ENCODE assay signal across 27 cellular contexts in genomic region chr1:91714867-91715381, GRCh38.
A peak's percentile ranks its signal among the peaks of the same experiment; 100 is the strongest.
DNase-seq lines count a peak whose midpoint lies in the region; ATAC-seq, FAIRE-seq and TF ChIP-seq lines count a peak whose summit lies in the region.
"Had no signal": no experiment of that assay in that cellular context is flagged by ENCODE, and none has a peak within 500 bp of the region (broad histone marks: within the 10 kb centered on the region; RNA-seq: fewer than 3 reads in every experiment).

No MANE protein-coding gene starts in this region.

- no peak overlapping the region for H2BK120ac ChIP-seq in mesenchymal stem cell (ENCODE audit: low read depth, low read length)

- H2BK15ac ChIP-seq in mesenchymal stem cell (ENCODE audit: low read depth, poor library complexity, severe bottlenecking): no peak overlapping the region

- H3K4me1 ChIP-seq in GM23338 (ENCODE audit: insufficient read depth): no peaks in the 10 kb centered on the region
- H3K4me1 ChIP-seq in K562 (replicated peaks in 1 of 2; ENCODE audit: control insufficient read depth in 2 of 2, insufficient read depth in 2 of 2, low read length in 2 of 2): peaks cover 4 to 60% of the 10 kb centered on the region in 2 experiments; a peak in 4 of 5 replicates
- H3K4me1 ChIP-seq in mesenchymal stem cell (ENCODE audit: control insufficient read depth, insufficient read depth, low read depth, low read length): peaks cover 2% of the 10 kb centered on the region
- H3K4me1 ChIP-seq in stomach smooth muscle (ENCODE audit: control insufficient read depth, insufficient read depth, low read length): peaks cover 24% of the 10 kb centered on the region

- H2AFZ ChIP-seq in GM23338 (no peak overlapping the region), K562 (ENCODE audit: low read depth, low read length) (peak overlapping the region; percentile 68), mesenchymal stem cell (ENCODE audit: low read depth, low read length) (no peak overlapping the region)

- no peak overlapping the region for H3K23ac ChIP-seq in mesenchymal stem cell (ENCODE audit: low read length in 2 of 2)

- H3K9me1 ChIP-seq in K562 (ENCODE audit: control insufficient read depth, insufficient read depth, low read length): no peaks in the 10 kb centered on the region

- no peak for TF ChIP-seq CTCF in GM23338 (conservative IDR thresholded peaks at IDR 0.05; ENCODE audit: low read depth in 2 of 2)
- no peak for TF ChIP-seq CTCF in K562 (IDR thresholded peaks at IDR 0.05 in 2 of 3, conservative IDR thresholded peaks at IDR 0.05 in 1 of 3; ENCODE audit: insufficient read depth in 2 of 3, low read depth in 1 of 3, low read length in 3 of 3)

- no peak overlapping the region for H3K4me3 Mint-ChIP-seq in GM23338
- H3K4me3 Mint-ChIP-seq: CD4-positive, alpha-beta T cell; IgD-negative memory B cell had no signal

- in situ Hi-C loops in K562 (cut with MboI): no loop called here

- H3K9me3 ChIP-seq in K562 (replicated peaks; ENCODE audit: control insufficient read depth, insufficient read depth, low read depth, low read length): no peaks in the 10 kb centered on the region
- H3K9me3 ChIP-seq in mesenchymal stem cell (ENCODE audit: control insufficient read depth, low read length): no peaks in the 10 kb centered on the region
- H3K9me3 ChIP-seq in stomach smooth muscle (ENCODE audit: control insufficient read depth in 2 of 2, low read length in 2 of 2): no peaks in the 10 kb centered on the region
- H3K9me3 ChIP-seq: SJSA1 had no signal

- H3K14ac ChIP-seq in mesenchymal stem cell (ENCODE audit: low read length in 2 of 2): no peak overlapping the region

- no peak overlapping the region for H2BK12ac ChIP-seq in mesenchymal stem cell (ENCODE audit: low read length in 2 of 2)

- no peak overlapping the region for H3K4ac ChIP-seq in mesenchymal stem cell (ENCODE audit: low read depth in 1 of 2, low read length in 2 of 2)

- ATAC-seq in GM23338 (no peak), K562 (peak; percentile 33)
- ATAC-seq: Right ventricle myocardium inferior had no signal

- 0 out of 4 replicates have a peak, but pooled peaks of 1 of the 2 experiments have one; percentile 10 for TF ChIP-seq RAD21 in K562 (CRISPR knock-in tag; conservative IDR thresholded peaks at IDR 0.05 in 1 of 2, IDR thresholded peaks at IDR 0.05 in 1 of 2)

- H3K79me2 ChIP-seq in GM23338 (replicated peaks; ENCODE audit: insufficient read depth) (no peaks in the 10 kb centered on the region), K562 (ENCODE audit: control insufficient read depth, insufficient read depth, low read length) (no peaks in the 10 kb centered on the region)

- H4K91ac ChIP-seq in mesenchymal stem cell (ENCODE audit: low read length): no peak overlapping the region

- no peaks in the 10 kb centered on the region for H3F3A ChIP-seq in GM23338 (replicated peaks; ENCODE audit: low read depth)

- no peak overlapping the region for H3K4me2 ChIP-seq in GM23338
- peak overlapping the region; percentile 42 for H3K4me2 ChIP-seq in K562 (ENCODE audit: insufficient read depth, low read length)
- no peak overlapping the region for H3K4me2 ChIP-seq in mesenchymal stem cell (ENCODE audit: low read length, poor library complexity, severe bottlenecking)

- peak; percentile 59; the same call in 1 of the 2 replicates for TF ChIP-seq EP300 in K562 (IDR thresholded peaks at IDR 0.05; ENCODE audit: low read length)

- no TSS peak for BruUV-seq in K562 (replicated peaks; lab: Mats Ljungman, UMichigan)

- H3K9me2 ChIP-seq in GM23338 (ENCODE audit: insufficient read depth): 0 out of 2 replicates have a peak, but pooled peaks cover 4% of the 10 kb centered on the region

- H3K27ac ChIP-seq in GM23338 (ENCODE audit: low read depth) (no peak overlapping the region), K562 (ENCODE audit: extremely low read depth, low read depth, low read length) (peak overlapping the region; percentile 39), mesenchymal stem cell (ENCODE audit: low read length, poor library complexity, severe bottlenecking) (no peak overlapping the region), stomach smooth muscle (ENCODE audit: low read length) (peak overlapping the region; percentile 58)
- H3K27ac ChIP-seq: SJSA1 had no signal

- no peaks in the 10 kb centered on the region for H3K79me1 ChIP-seq in mesenchymal stem cell (replicated peaks; ENCODE audit: low read length, poor library complexity, severe bottlenecking)

- H3K18ac ChIP-seq in mesenchymal stem cell (ENCODE audit: low read depth in 1 of 2, low read length in 2 of 2): no peak overlapping the region

- no peak for TF ChIP-seq POLR2A in K562 (conservative IDR thresholded peaks at IDR 0.05)

- H4K8ac ChIP-seq in mesenchymal stem cell (ENCODE audit: low read length): no peak overlapping the region

- H4K20me1 ChIP-seq in GM23338 (replicated peaks; ENCODE audit: insufficient read depth): no peaks in the 10 kb centered on the region
- no peaks in the 10 kb centered on the region for H4K20me1 ChIP-seq in K562 (replicated peaks; ENCODE audit: control insufficient read depth, insufficient read depth, low read length)

- no peak overlapping the region for H2BK5ac ChIP-seq in mesenchymal stem cell (ENCODE audit: low read depth, low read length, poor library complexity, severe bottlenecking)

- POLR2A ChIA-PET in K562 (lab: Yijun Ruan, JAX): no interaction called here

- no peaks in the 10 kb centered on the region for H3K36me3 Mint-ChIP-seq in GM23338 (ENCODE audit: low read depth)
- H3K36me3 Mint-ChIP-seq: IgD-negative memory B cell had no signal

- H3K9ac ChIP-seq in K562 (ENCODE audit: insufficient read depth in 1 of 2, low read depth in 2 of 2, low read length in 2 of 2) (no peak overlapping the region; a peak in 2 of 4 replicates), mesenchymal stem cell (ENCODE audit: low read length) (peak overlapping the region; percentile 93), stomach smooth muscle (ENCODE audit: low read length in 2 of 2) (no peak overlapping the region)

- CTCF ChIA-PET in K562 (lab: Yijun Ruan, JAX; ENCODE audit: low intra/inter-chr PET ratio): no interaction called here

- H3K27me3 ChIP-seq in GM23338 (ENCODE audit: insufficient read depth): no peaks in the 10 kb centered on the region
- no peaks in the 10 kb centered on the region; a peak in 1 of 5 replicates for H3K27me3 ChIP-seq in K562 (ENCODE audit: control insufficient read depth in 2 of 2, insufficient read depth in 2 of 2, low read length in 2 of 2)
- no peaks in the 10 kb centered on the region for H3K27me3 ChIP-seq in mesenchymal stem cell (ENCODE audit: control insufficient read depth in 1 of 2, insufficient read depth in 1 of 2, low read length in 2 of 2)
- no peaks in the 10 kb centered on the region for H3K27me3 ChIP-seq in stomach smooth muscle (ENCODE audit: control insufficient read depth in 1 of 2, insufficient read depth in 2 of 2, low read length in 2 of 2)
- H3K27me3 ChIP-seq: SJSA1 had no signal

- no peak overlapping the region for H2AK5ac ChIP-seq in mesenchymal stem cell (ENCODE audit: low read length, severe bottlenecking)

- H3K36me3 ChIP-seq in GM23338 (ENCODE audit: insufficient read depth) (no peaks in the 10 kb centered on the region), K562 (ENCODE audit: control insufficient read depth, insufficient read depth, low read length) (peaks cover 55% of the 10 kb centered on the region), mesenchymal stem cell (ENCODE audit: control insufficient read depth in 1 of 2, insufficient read depth in 2 of 2, low read depth in 1 of 2, low read length in 2 of 2) (peaks cover 17 to 99% of the 10 kb centered on the region in 2 experiments), stomach smooth muscle (ENCODE audit: control insufficient read depth in 2 of 2, insufficient read depth in 2 of 2, low read length in 2 of 2) (peaks cover 50 to 54% of the 10 kb centered on the region in 2 donors)

- no peak overlapping the region for H3K27ac Mint-ChIP-seq in GM23338
- H3K27ac Mint-ChIP-seq: CD4-positive, alpha-beta T cell; IgD-negative memory B cell had no signal

- WGBS in K562 (ENCODE audit: insufficient coverage, low coverage, missing lambda C conversion rate): 1% methylated on average over 8 of the region's 8 CpGs
- 82% methylated on average over 8 of the region's 8 CpGs for WGBS in mesenchymal stem cell

- intact Hi-C loops in K562 (cut with micrococcal nuclease): loop anchor here (5.0 to 10.0 kb wide), 3 partner anchors 47 to 170 kb away; partner anchors contain the start of gene TGFBR3

- FAIRE-seq in K562 (lab: Jason Lieb, UNC): peak; percentile 48
- FAIRE-seq: G401.6, GM12892, GM18507, HTR-8/SVneo, RCC 7860 had no signal

- H3K4me1 Mint-ChIP-seq in GM23338: peaks cover 19% of the 10 kb centered on the region; the same call in 2 of the 3 replicates

- H3K4me3 ChIP-seq in GM23338 (no peak overlapping the region), K562 (no peak overlapping the region), mesenchymal stem cell (ENCODE audit: insufficient read depth in 1 of 2, low read depth in 1 of 2, low read length in 2 of 2) (no peak overlapping the region), stomach smooth muscle (ENCODE audit: low read length in 2 of 2) (no peak overlapping the region)
- H3K4me3 ChIP-seq: SJSA1 had no signal

- H3K27me3 Mint-ChIP-seq in GM23338 (ENCODE audit: insufficient read depth, low read depth, poor library complexity): peaks cover 4% of the 10 kb centered on the region
- H3K27me3 Mint-ChIP-seq: CD4-positive, alpha-beta T cell had no signal

- H3K9me3 Mint-ChIP-seq in GM23338: no peaks in the 10 kb centered on the region
- H3K9me3 Mint-ChIP-seq: CD4-positive, alpha-beta T cell; IgD-negative memory B cell had no signal

- DNase-seq in GM23338 (ENCODE audit: low spot score) (peak; percentile 34), K562 (ENCODE audit: extremely low read depth in 1 of 4, low spot score in 3 of 4) (peak in 3 of 4 experiments; percentile 57 to 65 (median 64)), mesenchymal stem cell (no peak), RKO (ENCODE audit: low spot score) (no peak), DMS153 treated with DMSO at 0.1 percent for 48 hours (lab: John Stamatoyannopoulos, UW; ENCODE audit: unreplicated experiment) (no peak), DMS 273 treated with DMSO at 0.1 percent for 48 hours (lab: John Stamatoyannopoulos, UW) (no peak), COR-L47 (lab: John Stamatoyannopoulos, UW) (no peak)
- DNase-seq: CD4-positive, alpha-beta T cell; DMS153; GOT3; HCEC 1CT; Karpas-422; NCI-H1694 treated with DMSO at 0.1 percent for 48 hours; NCI-H2081 treated with DMSO at 0.1 percent for 48 hours; NCI-H2227 treated with DMSO at 0.1 percent for 48 hours; NCI-H510A; NCI-H774; OCI-M1 had no signal

TF ChIP-seq in GM23338, 12 proteins besides CTCF, POLR2A, EP300 and RAD21 (continues in another document):
- TF ChIP-seq CREB1 (CRISPR knock-in tag; IDR thresholded peaks at IDR 0.05; ENCODE audit: low read depth): no peak
- no peak for TF ChIP-seq ZNF114 (CRISPR knock-in tag; IDR thresholded peaks at IDR 0.05)
- no peak for TF ChIP-seq ZNF331 (CRISPR knock-in tag; IDR thresholded peaks at IDR 0.05; ENCODE audit: low read depth)
- no peak for TF ChIP-seq EZH2 (IDR thresholded peaks at IDR 0.05; ENCODE audit: low read depth, unreplicated experiment)

TF ChIP-seq in K562, 482 proteins besides CTCF, POLR2A, EP300 and RAD21 (continues in another document):
- TF ChIP-seq SMARCE1 (IDR thresholded peaks at IDR 0.05): 0 out of 2 replicates have a peak, but pooled peaks have one; percentile 22

Comparison
In these comparisons a context has a peak if more than half of its experiments do, and no peak if none do; other contexts are left out.
1. DNase-seq: peak in GM23338 (single experiment) and K562 (3 of 4); none in mesenchymal stem cell (single experiment), RKO (single experiment), DMS153 treated with DMSO at 0.1 percent for 48 hours (single experiment), DMS 273 treated with DMSO at 0.1 percent for 48 hours (single experiment) and COR-L47 (single experiment).
2. H3K27ac ChIP-seq: peak in K562 (single experiment) and stomach smooth muscle (single experiment); none in GM23338 (single experiment) and mesenchymal stem cell (single experiment).